In the genomic region with DNA sequence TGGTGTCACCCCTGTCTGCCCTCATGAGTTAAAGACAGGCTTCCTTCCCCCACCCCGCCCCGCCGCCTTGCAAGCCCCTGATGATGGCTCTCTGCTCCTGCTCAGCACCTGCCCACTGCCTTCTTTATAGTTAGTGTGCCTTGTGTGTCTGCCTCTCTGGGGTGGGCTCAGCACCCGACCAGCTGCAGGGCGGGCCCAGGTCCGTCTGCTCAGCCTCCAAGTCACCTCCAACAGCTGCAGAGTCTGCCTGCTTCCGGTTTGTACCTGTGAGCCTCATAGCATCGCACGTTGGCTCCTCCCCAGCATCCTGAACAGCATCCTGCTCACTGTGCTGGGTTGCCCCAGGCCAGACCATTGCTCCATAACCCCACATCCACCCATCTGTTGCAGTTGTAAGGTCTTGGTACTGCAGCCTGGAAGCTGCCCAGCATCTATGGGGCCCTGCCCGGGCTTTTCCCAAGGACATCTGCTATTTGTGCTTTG, we compare ENCODE assay signal across 9 cellular contexts. TPM values are rescaled to one million over a fixed set of nuclear protein-coding genes. Genes with fewer than 3 reads are reported as not detected.
A peak's percentile ranks its signal among the peaks of the same experiment; 100 is the strongest.
DNase-seq lines count a peak whose midpoint lies in the region; ATAC-seq and TF ChIP-seq lines count a peak whose summit lies in the region.
"Had no signal": no experiment of that assay in that cellular context is flagged by ENCODE, and none has a peak within 500 bp of the region (broad histone marks: within the 10 kb centered on the region; RNA-seq: fewer than 3 reads in every experiment).

No MANE protein-coding gene starts in this region.

- no peak overlapping the region for H3K9ac ChIP-seq in mesendoderm (ENCODE audit: low read length)

- H3K4me2 ChIP-seq in mesendoderm (ENCODE audit: low read length), result no peak overlapping the region

- H3K36me3 Mint-ChIP-seq in WTC11 (no peaks in the 10 kb centered on the region), mesothelial cell of epicardium (peaks cover 5% of the 10 kb centered on the region)

- H3K27me3 Mint-ChIP-seq in WTC11 (ENCODE audit: low read depth) (peaks cover 18% of the 10 kb centered on the region), mesothelial cell of epicardium (ENCODE audit: low read depth) (no peaks in the 10 kb centered on the region)

- H3K56ac ChIP-seq in mesendoderm (ENCODE audit: low read length), result no peak overlapping the region

- ATAC-seq in WTC11, result no peak

- no peak overlapping the region for H3K4ac ChIP-seq in mesendoderm (ENCODE audit: low read depth, low read length)

- peak overlapping the region; percentile 64; the same call in 1 of the 2 replicates for H3K27ac Mint-ChIP-seq in WTC11
- H3K27ac Mint-ChIP-seq in mesothelial cell of epicardium, result peak overlapping the region; percentile 25

- H4K8ac ChIP-seq in mesendoderm (ENCODE audit: low read depth, low read length), result no peak overlapping the region

- CTCF ChIA-PET in WTC11 (lab: Charles Lee), result interaction anchor here (0.7 to 10.6 kb wide), 16 partner anchors 9 to 409 kb away, joined by 3 to 307 read pairs (median 6); no protein-coding TSS in a partner anchor

- no peak overlapping the region for H2BK5ac ChIP-seq in mesendoderm (ENCODE audit: low read length)

- H3K79me1 ChIP-seq in mesendoderm (ENCODE audit: low read length), result no peaks in the 10 kb centered on the region

- H3K36me3 ChIP-seq in BE2C (no peaks in the 10 kb centered on the region), mesendoderm (ENCODE audit: control insufficient read depth, insufficient read depth, low read length) (no peaks in the 10 kb centered on the region)

- H4K5ac ChIP-seq in mesendoderm (ENCODE audit: low read length), result no peak overlapping the region

- H3K79me2 ChIP-seq in mesendoderm (ENCODE audit: control insufficient read depth, insufficient read depth, low read length), result no peaks in the 10 kb centered on the region

- H3K27me3 ChIP-seq in BE2C (no peaks in the 10 kb centered on the region), mesendoderm (ENCODE audit: insufficient read depth, low read length, poor library complexity) (no peaks in the 10 kb centered on the region)

- H2BK120ac ChIP-seq in mesendoderm (ENCODE audit: low read depth, low read length), result no peak overlapping the region

- H3K18ac ChIP-seq in mesendoderm (ENCODE audit: low read length), result no peak overlapping the region

- no CpG with 5 or more reads among the region's 10 CpGs for WGBS in mesendoderm (ENCODE audit: extremely low coverage, insufficient coverage, low lambda C conversion rate)

- in situ Hi-C loops in GM13977 (cut with MboI; ENCODE audit: low pct_unique_long_range_greater_than_20kb, low sequenced_read_pairs, unreplicated experiment), result no loop called here

- no peak overlapping the region for H3K4me3 ChIP-seq in BE2C (ENCODE audit: low read depth, low read length)
- H3K4me3 ChIP-seq in mesendoderm (ENCODE audit: low read length), result no peak overlapping the region

- POLR2A ChIA-PET in WTC11 (lab: Charles Lee), result no interaction called here

- DNase-seq in BE2C, result peak; percentile 15
- DNase-seq in DMS 273 (lab: John Stamatoyannopoulos, UW; ENCODE audit: unreplicated experiment), result peak; percentile 81
- no peak for DNase-seq in WTC11 (ENCODE audit: low spot score)
- DNase-seq in mesothelial cell of epicardium (ENCODE audit: low spot score in 2 of 2, unreplicated experiment in 2 of 2), result no peak
- no peak for DNase-seq in superior temporal gyrus (ENCODE audit: extremely low spot score)
- DNase-seq in mesendoderm, result no peak
- DNase-seq in GM13977 (ENCODE audit: low spot score), result no peak
- DNase-seq in NCI-H510A (lab: John Stamatoyannopoulos, UW), result no peak
- DNase-seq: NCI-H187 treated with DMSO at 0.1 percent for 48 hours had no signal

- TF ChIP-seq CTCF in BE2C (IDR thresholded peaks at IDR 0.05; ENCODE audit: low read depth, low read length) (no peak), WTC11 (IDR thresholded peaks at IDR 0.05) (no peak), mesothelial cell of epicardium (IDR thresholded peaks at IDR 0.05; ENCODE audit: unreplicated experiment) (no peak), GM13977 (IDR thresholded peaks at IDR 0.05; ENCODE audit: extremely low read depth, insufficient read depth, missing control alignments) (no peak)

- no peaks in the 10 kb centered on the region for H3K9me3 ChIP-seq in BE2C

- H3K9me3 Mint-ChIP-seq in WTC11 (no peaks in the 10 kb centered on the region), mesothelial cell of epicardium (no peaks in the 10 kb centered on the region)

- H2AK5ac ChIP-seq in mesendoderm (ENCODE audit: low read length), result no peak overlapping the region

- no peaks in the 10 kb centered on the region; the same call in 1 of the 2 replicates for H3K4me1 ChIP-seq in BE2C
- peaks cover 7% of the 10 kb centered on the region for H3K4me1 ChIP-seq in mesendoderm (ENCODE audit: control insufficient read depth, low read depth, low read length)

- H3K23ac ChIP-seq in mesendoderm (ENCODE audit: low read length), result no peak overlapping the region

- H3K4me3 Mint-ChIP-seq in WTC11, result no peak overlapping the region
- H3K4me3 Mint-ChIP-seq in mesothelial cell of epicardium, result peak overlapping the region; percentile 72

- peaks cover 46% of the 10 kb centered on the region for H3K4me1 Mint-ChIP-seq in WTC11
- peaks cover 58% of the 10 kb centered on the region for H3K4me1 Mint-ChIP-seq in mesothelial cell of epicardium

- H3K27ac ChIP-seq in mesendoderm (ENCODE audit: low read depth, low read length), result no peak overlapping the region

- H2BK15ac ChIP-seq in mesendoderm (replicated peaks; ENCODE audit: low read depth), result no peak overlapping the region

TF ChIP-seq in WTC11, 78 proteins besides CTCF, POLR2A, EP300 and RAD21 (continues in another document):
- TF ChIP-seq NFE2L1 (CRISPR knock-in tag; IDR thresholded peaks at IDR 0.05), result no peak
- TF ChIP-seq ZNF423 (CRISPR knock-in tag; IDR thresholded peaks at IDR 0.05), result no peak
- TF ChIP-seq, protein P1, sequence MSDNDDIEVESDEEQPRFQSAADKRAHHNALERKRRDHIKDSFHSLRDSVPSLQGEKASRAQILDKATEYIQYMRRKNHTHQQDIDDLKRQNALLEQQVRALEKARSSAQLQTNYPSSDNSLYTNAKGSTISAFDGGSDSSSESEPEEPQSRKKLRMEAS (CRISPR knock-in tag; IDR thresholded peaks at IDR 0.05), result no peak
- TF ChIP-seq, protein P2, sequence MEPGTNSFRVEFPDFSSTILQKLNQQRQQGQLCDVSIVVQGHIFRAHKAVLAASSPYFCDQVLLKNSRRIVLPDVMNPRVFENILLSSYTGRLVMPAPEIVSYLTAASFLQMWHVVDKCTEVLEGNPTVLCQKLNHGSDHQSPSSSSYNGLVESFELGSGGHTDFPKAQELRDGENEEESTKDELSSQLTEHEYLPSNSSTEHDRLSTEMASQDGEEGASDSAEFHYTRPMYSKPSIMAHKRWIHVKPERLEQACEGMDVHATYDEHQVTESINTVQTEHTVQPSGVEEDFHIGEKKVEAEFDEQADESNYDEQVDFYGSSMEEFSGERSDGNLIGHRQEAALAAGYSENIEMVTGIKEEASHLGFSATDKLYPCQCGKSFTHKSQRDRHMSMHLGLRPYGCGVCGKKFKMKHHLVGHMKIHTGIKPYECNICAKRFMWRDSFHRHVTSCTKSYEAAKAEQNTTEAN (CRISPR knock-in tag; IDR thresholded peaks at IDR 0.05), result no peak
- no peak for TF ChIP-seq ELF4 (CRISPR knock-in tag; IDR thresholded peaks at IDR 0.05; ENCODE audit: low read depth)
- TF ChIP-seq, protein P3, sequence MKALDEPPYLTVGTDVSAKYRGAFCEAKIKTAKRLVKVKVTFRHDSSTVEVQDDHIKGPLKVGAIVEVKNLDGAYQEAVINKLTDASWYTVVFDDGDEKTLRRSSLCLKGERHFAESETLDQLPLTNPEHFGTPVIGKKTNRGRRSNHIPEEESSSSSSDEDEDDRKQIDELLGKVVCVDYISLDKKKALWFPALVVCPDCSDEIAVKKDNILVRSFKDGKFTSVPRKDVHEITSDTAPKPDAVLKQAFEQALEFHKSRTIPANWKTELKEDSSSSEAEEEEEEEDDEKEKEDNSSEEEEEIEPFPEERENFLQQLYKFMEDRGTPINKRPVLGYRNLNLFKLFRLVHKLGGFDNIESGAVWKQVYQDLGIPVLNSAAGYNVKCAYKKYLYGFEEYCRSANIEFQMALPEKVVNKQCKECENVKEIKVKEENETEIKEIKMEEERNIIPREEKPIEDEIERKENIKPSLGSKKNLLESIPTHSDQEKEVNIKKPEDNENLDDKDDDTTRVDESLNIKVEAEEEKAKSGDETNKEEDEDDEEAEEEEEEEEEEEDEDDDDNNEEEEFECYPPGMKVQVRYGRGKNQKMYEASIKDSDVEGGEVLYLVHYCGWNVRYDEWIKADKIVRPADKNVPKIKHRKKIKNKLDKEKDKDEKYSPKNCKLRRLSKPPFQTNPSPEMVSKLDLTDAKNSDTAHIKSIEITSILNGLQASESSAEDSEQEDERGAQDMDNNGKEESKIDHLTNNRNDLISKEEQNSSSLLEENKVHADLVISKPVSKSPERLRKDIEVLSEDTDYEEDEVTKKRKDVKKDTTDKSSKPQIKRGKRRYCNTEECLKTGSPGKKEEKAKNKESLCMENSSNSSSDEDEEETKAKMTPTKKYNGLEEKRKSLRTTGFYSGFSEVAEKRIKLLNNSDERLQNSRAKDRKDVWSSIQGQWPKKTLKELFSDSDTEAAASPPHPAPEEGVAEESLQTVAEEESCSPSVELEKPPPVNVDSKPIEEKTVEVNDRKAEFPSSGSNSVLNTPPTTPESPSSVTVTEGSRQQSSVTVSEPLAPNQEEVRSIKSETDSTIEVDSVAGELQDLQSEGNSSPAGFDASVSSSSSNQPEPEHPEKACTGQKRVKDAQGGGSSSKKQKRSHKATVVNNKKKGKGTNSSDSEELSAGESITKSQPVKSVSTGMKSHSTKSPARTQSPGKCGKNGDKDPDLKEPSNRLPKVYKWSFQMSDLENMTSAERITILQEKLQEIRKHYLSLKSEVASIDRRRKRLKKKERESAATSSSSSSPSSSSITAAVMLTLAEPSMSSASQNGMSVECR (CRISPR knock-in tag; IDR thresholded peaks at IDR 0.05; ENCODE audit: borderline replicate concordance), result no peak
- TF ChIP-seq HMGA2 (CRISPR knock-in tag; IDR thresholded peaks at IDR 0.05), result no peak

RNA-seq across cellular contexts. Expression of a gene that starts 3.5 kb away (rescaled TPM):
- polyA plus RNA-seq in BE2C (2012; ENCODE audit: insufficient read depth, insufficient read length, low read depth), result 1.4 TPM
- total RNA-seq in WTC11 (2021) (1.1 to 1.7 TPM (median 1.2 TPM) in 3 replicates), mesothelial cell of epicardium (62.0 to 66.4 TPM (median 65.2 TPM) in 3 replicates)
- 1.5 TPM for polyA plus RNA-seq in mesendoderm (2013, experiment 1 of 2)
- polyA plus RNA-seq in mesendoderm (2013, experiment 2 of 2), result 0.52 TPM

RNA-seq across cellular contexts. Expression of a gene that starts 7.3 kb away (rescaled TPM):
- polyA plus RNA-seq in BE2C (2012; ENCODE audit: insufficient read depth, insufficient read length, low read depth), result 12.6 TPM
- total RNA-seq in WTC11 (2021) (17.5 to 20.5 TPM (median 19.2 TPM) in 3 replicates), mesothelial cell of epicardium (39.8 to 46.0 TPM (median 43.4 TPM) in 3 replicates)
- polyA plus RNA-seq in mesendoderm (2013, experiment 1 of 2), result 10.3 TPM
- 10.4 TPM for polyA plus RNA-seq in mesendoderm (2013, experiment 2 of 2)

Comparison
In these comparisons a context has a peak if more than half of its experiments do, and no peak if none do; other contexts are left out.
1. DNase-seq: peak in BE2C (single experiment) and DMS 273 (single experiment); none in WTC11 (single experiment), mesothelial cell of epicardium (0 of 2), superior temporal gyrus (single experiment), mesendoderm (single experiment), GM13977 (single experiment) and NCI-H510A (single experiment).
2. RNA of a gene that starts 3.5 kb away (total RNA-seq): 62.0 to 66.4 TPM in mesothelial cell of epicardium; 1.1 to 1.7 TPM in WTC11; every median in the first group is over 10 times any median in the second.